Comparison of ENCODE assay signal across 13 cellular contexts in the genomic region with DNA sequence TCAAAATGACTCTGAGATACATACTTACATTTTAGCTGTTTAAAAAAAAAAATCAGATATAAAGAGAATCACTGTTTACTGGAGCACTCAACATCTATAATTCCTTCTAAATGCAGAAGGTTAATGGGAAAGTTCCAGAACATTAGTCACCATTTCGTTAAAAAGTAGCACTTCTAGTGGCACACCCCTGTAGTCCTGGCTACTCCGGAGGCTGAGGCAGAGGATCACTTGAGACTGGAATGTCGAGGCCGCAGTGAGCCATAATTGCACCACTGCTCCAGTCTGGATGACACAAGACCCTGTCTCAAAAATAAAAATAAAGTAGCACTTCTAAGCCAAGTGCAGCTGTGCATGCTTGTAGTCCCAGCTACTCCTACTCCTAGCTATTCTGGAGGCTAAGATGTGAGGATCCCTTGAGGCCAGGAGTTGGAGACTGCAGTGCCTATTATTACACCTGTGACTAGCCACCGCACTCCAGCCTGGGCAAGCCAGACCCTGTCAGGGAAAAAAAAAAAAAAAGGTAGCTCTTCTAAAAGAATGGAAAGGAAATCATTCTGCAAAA. TPM values are rescaled to one million over a fixed set of nuclear protein-coding genes. Genes with fewer than 3 reads are reported as not detected.
DNase-seq lines count a peak whose midpoint lies in the region; ATAC-seq, FAIRE-seq and TF ChIP-seq lines count a peak whose summit lies in the region.
"Had no signal": no experiment of that assay in that cellular context is flagged by ENCODE, and none has a peak within 500 bp of the region (broad histone marks: within the 10 kb centered on the region; RNA-seq: fewer than 3 reads in every experiment).

No MANE protein-coding gene starts in this region.

- peak overlapping the region; percentile 89 for H3K4me3 Mint-ChIP-seq in CD4-positive, alpha-beta T cell
- H3K4me3 Mint-ChIP-seq in naive thymus-derived CD4-positive, alpha-beta T cell = peak overlapping the region; percentile 80 to 93 (median 87)

- H3K27ac ChIP-seq in CD4-positive, alpha-beta T cell (ENCODE audit: low read depth, low read length) = no peak overlapping the region
- H3K27ac ChIP-seq in HCT116 (ENCODE audit: low read depth, low read length) = no peak overlapping the region
- peak overlapping the region; percentile 65 for H3K27ac ChIP-seq in naive thymus-derived CD4-positive, alpha-beta T cell (ENCODE audit: low read depth, low read length)
- H3K27ac ChIP-seq: foreskin keratinocyte had no signal

- H3K4me1 Mint-ChIP-seq in CD4-positive, alpha-beta T cell (ENCODE audit: low read depth) = peaks cover 33% of the 10 kb centered on the region
- peaks cover 20 to 37% (median 28%) of the 10 kb centered on the region in 7 donors for H3K4me1 Mint-ChIP-seq in naive thymus-derived CD4-positive, alpha-beta T cell

- DNase-seq in CD4-positive, alpha-beta T cell = no peak
- no peak for DNase-seq in HCT116 (ENCODE audit: low read depth, low spot score)
- peak; percentile 28 for DNase-seq in astrocyte of the hippocampus (ENCODE audit: low read depth, low spot score)
- no peak for DNase-seq in naive thymus-derived CD4-positive, alpha-beta T cell
- no peak for DNase-seq in DMS153 treated with DMSO at 0.1 percent for 48 hours (lab: John Stamatoyannopoulos, UW; ENCODE audit: unreplicated experiment)
- no peak for DNase-seq in NCI-H187 treated with DMSO at 0.1 percent for 48 hours (lab: John Stamatoyannopoulos, UW)
- DNase-seq in GM19239 (ENCODE audit: insufficient read length, low spot score) = no peak
- DNase-seq: foreskin keratinocyte, GDM1, NCI-H1694 had no signal

- no peak overlapping the region for H3K4me3 ChIP-seq in HCT116 (replicated peaks in 1 of 2; ENCODE audit: low read depth in 1 of 2, low read length in 2 of 2)
- H3K4me3 ChIP-seq in naive thymus-derived CD4-positive, alpha-beta T cell (ENCODE audit: low read length) = peak overlapping the region; percentile 77

- POLR2A ChIA-PET in CD4-positive, alpha-beta T cell (lab: Charles Lee) = interaction anchor here (1.1 to 2.8 kb wide), 5 partner anchors 17 to 684 kb away, joined by 3 to 68 read pairs (median 16); partner anchors contain the start of genes BTAF1 and TNKS2
- POLR2A ChIA-PET in HCT116 (lab: Charles Lee) = no interaction called here
- POLR2A ChIA-PET in naive thymus-derived CD4-positive, alpha-beta T cell (lab: Charles Lee) = interaction anchor here (0.6 to 3.1 kb wide), 4 partner anchors 14 to 149 kb away, joined by 4 to 61 read pairs (median 18); partner anchors contain the start of genes BTAF1 and TNKS2

- TF ChIP-seq CTCF in CD4-positive, alpha-beta T cell (IDR thresholded peaks at IDR 0.05) = no peak
- TF ChIP-seq CTCF in HCT116 (IDR thresholded peaks at IDR 0.05 in 2 of 3, conservative IDR thresholded peaks at IDR 0.05 in 1 of 3; ENCODE audit: borderline replicate concordance in 1 of 3, insufficient read depth in 1 of 3, low read depth in 2 of 3, low read length in 2 of 3) = no peak

- no peak for ATAC-seq in CD4-positive, alpha-beta T cell (ENCODE audit: poor library complexity)
- ATAC-seq in HCT116 (no peak), GM21723 (IDR thresholded peaks at IDR 0.05; ENCODE audit: unreplicated experiment) (no peak)
- no peak for ATAC-seq in naive thymus-derived CD4-positive, alpha-beta T cell
- ATAC-seq: activated CD4-positive, CD25-positive, alpha-beta regulatory T cell treated with anti-CD3 and anti-CD28 coated beads, Interleukin-2, amount 50 U/mL, for 24 hours; foreskin keratinocyte had no signal

- RAD21 ChIA-PET in HCT116 (lab: Charles Lee; ENCODE audit: low non-redundant PET in 1 of 2, low total read pairs in 2 of 2, uncharacterized antibody in 2 of 2, unreplicated experiment in 2 of 2) = no interaction called here

- H3K27me3 Mint-ChIP-seq in CD4-positive, alpha-beta T cell = no peaks in the 10 kb centered on the region
- H3K27me3 Mint-ChIP-seq in naive thymus-derived CD4-positive, alpha-beta T cell = peaks cover 0 to 3% (median 0%) of the 10 kb centered on the region in 5 donors

- no peaks in the 10 kb centered on the region for H3K36me3 ChIP-seq in HCT116 (ENCODE audit: control insufficient read depth in 1 of 2, insufficient read depth in 2 of 2, low read length in 2 of 2)
- H3K36me3 ChIP-seq in naive thymus-derived CD4-positive, alpha-beta T cell (ENCODE audit: control insufficient read depth in 2 of 3, insufficient read depth in 3 of 3, low read length in 3 of 3) = no peaks in the 10 kb centered on the region

- no peak overlapping the region for H2AFZ ChIP-seq in HCT116 (ENCODE audit: low read depth, low read length, poor library complexity, severe bottlenecking)

- no TSS peak for BruUV-seq in HCT116 (replicated peaks; lab: Mats Ljungman, UMichigan)

- FAIRE-seq in GM19239 (lab: Jason Lieb, UNC) = no peak
- FAIRE-seq: RCC 7860 had no signal

- H3K9me3 Mint-ChIP-seq in CD4-positive, alpha-beta T cell = no peaks in the 10 kb centered on the region
- peaks cover 0 to 2% (median 0%) of the 10 kb centered on the region in 11 donors for H3K9me3 Mint-ChIP-seq in naive thymus-derived CD4-positive, alpha-beta T cell

- intact Hi-C loops in CD4-positive, alpha-beta T cell (cut with DNase I, micrococcal nuclease) = loop anchor here in 1 of 2 experiments (5.0 to 10.0 kb wide), 3 partner anchors 272 to 495 kb away; partner anchors contain the start of genes CPEB3, HECTD2, MARCHF5 and PPP1R3C
- intact Hi-C loops in HCT116 (cut with micrococcal nuclease) = no loop called here
- intact Hi-C loops in naive thymus-derived CD4-positive, alpha-beta T cell (cut with micrococcal nuclease) = loop anchor here (5.0 kb wide), 6 partner anchors 385 to 1035 kb away; partner anchors contain the start of genes CPEB3 (in 1 of the 2), EXOC6 (in 1 of the 2), KIF11 (in 1 of the 2) and MARCHF5 (in 1 of the 2)

- no peaks in the 10 kb centered on the region for H3K27me3 ChIP-seq in CD4-positive, alpha-beta T cell (ENCODE audit: control insufficient read depth, insufficient read depth, low read length)
- H3K27me3 ChIP-seq in HCT116 (ENCODE audit: insufficient read depth, low read length) = no peaks in the 10 kb centered on the region
- H3K27me3 ChIP-seq in naive thymus-derived CD4-positive, alpha-beta T cell (ENCODE audit: control insufficient read depth in 2 of 2, insufficient read depth in 2 of 2, low read length in 2 of 2) = no peaks in the 10 kb centered on the region
- H3K27me3 ChIP-seq: foreskin keratinocyte had no signal

- H3K79me2 ChIP-seq in HCT116 (ENCODE audit: insufficient read depth, low read length) = no peaks in the 10 kb centered on the region

- peaks cover 14% of the 10 kb centered on the region for H3K36me3 Mint-ChIP-seq in CD4-positive, alpha-beta T cell (ENCODE audit: low read depth)
- peaks cover 0 to 5% (median 0%) of the 10 kb centered on the region in 5 donors for H3K36me3 Mint-ChIP-seq in naive thymus-derived CD4-positive, alpha-beta T cell

- peak overlapping the region; percentile 71 for H3K27ac Mint-ChIP-seq in CD4-positive, alpha-beta T cell
- H3K27ac Mint-ChIP-seq in naive thymus-derived CD4-positive, alpha-beta T cell = peak overlapping the region in 8 of 9 donors; percentile 26 to 92 (median 69)

- H3K9ac ChIP-seq in HCT116 (ENCODE audit: low read length) = no peak overlapping the region

- no peaks in the 10 kb centered on the region for H4K20me1 ChIP-seq in HCT116 (ENCODE audit: insufficient read depth)

- no peaks in the 10 kb centered on the region for H3K9me2 ChIP-seq in HCT116 (ENCODE audit: insufficient read depth)

- peak overlapping the region; percentile 100; the same call in 1 of the 2 replicates for H3K4me2 ChIP-seq in HCT116 (ENCODE audit: low read length)

- TF ChIP-seq RAD21 in HCT116 (IDR thresholded peaks at IDR 0.05; ENCODE audit: low read depth) = no peak

- no peak for TF ChIP-seq POLR2A in HCT116 (IDR thresholded peaks at IDR 0.05; ENCODE audit: borderline replicate concordance, extremely low read depth, insufficient read depth, insufficient read length)

- H3K4me1 ChIP-seq in HCT116 (ENCODE audit: control insufficient read depth in 1 of 2, insufficient read depth in 2 of 2, low read length in 2 of 2) = peaks cover 15 to 29% of the 10 kb centered on the region in 2 experiments
- peaks cover 0 to 16% of the 10 kb centered on the region in 2 donors for H3K4me1 ChIP-seq in naive thymus-derived CD4-positive, alpha-beta T cell (ENCODE audit: control insufficient read depth in 2 of 2, insufficient read depth in 2 of 2, low read length in 2 of 2)

- CTCF ChIA-PET in CD4-positive, alpha-beta T cell (lab: Charles Lee) = interaction anchor here (0.8 to 2.7 kb wide), 3 partner anchors 16 to 148 kb away, joined by 3 to 24 read pairs (median 12); partner anchors contain the start of gene BTAF1
- CTCF ChIA-PET in HCT116 (lab: Charles Lee) = interaction anchor here (3.1 kb wide), 1 partner anchor 148 kb away, joined by 18 read pairs; no protein-coding TSS in a partner anchor
- CTCF ChIA-PET in naive thymus-derived CD4-positive, alpha-beta T cell (lab: Charles Lee) = interaction anchor here (1.1 to 1.2 kb wide), 2 partner anchors 15 to 109 kb away, joined by 3 read pairs; partner anchors contain the start of gene TNKS2

- H3K9me3 ChIP-seq in CD4-positive, alpha-beta T cell (ENCODE audit: control insufficient read depth, low read length) = no peaks in the 10 kb centered on the region
- H3K9me3 ChIP-seq in HCT116 (ENCODE audit: control insufficient read depth in 1 of 2, insufficient read depth in 1 of 2, low read depth in 1 of 2, low read length in 2 of 2) = no peaks in the 10 kb centered on the region
- no peaks in the 10 kb centered on the region for H3K9me3 ChIP-seq in naive thymus-derived CD4-positive, alpha-beta T cell (ENCODE audit: control insufficient read depth in 2 of 3, low read length in 3 of 3)

TF ChIP-seq in HCT116, 20 proteins besides CTCF, POLR2A, EP300 and RAD21 (continues in another document):
- TF ChIP-seq, protein P1, sequence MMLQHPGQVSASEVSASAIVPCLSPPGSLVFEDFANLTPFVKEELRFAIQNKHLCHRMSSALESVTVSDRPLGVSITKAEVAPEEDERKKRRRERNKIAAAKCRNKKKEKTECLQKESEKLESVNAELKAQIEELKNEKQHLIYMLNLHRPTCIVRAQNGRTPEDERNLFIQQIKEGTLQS (IDR thresholded peaks at IDR 0.05) = no peak
- TF ChIP-seq POLR2AphosphoS5 (IDR thresholded peaks at IDR 0.05; ENCODE audit: low read depth, low read length) = no peak
- TF ChIP-seq JUND (IDR thresholded peaks at IDR 0.05) = no peak
- TF ChIP-seq SRF (IDR thresholded peaks at IDR 0.05; ENCODE audit: low read depth) = no peak
- no peak for TF ChIP-seq YY1 (IDR thresholded peaks at IDR 0.05; ENCODE audit: extremely low read depth, insufficient replicate concordance, low read depth, low read length)
- no peak for TF ChIP-seq ZFX (IDR thresholded peaks at IDR 0.05)

RNA-seq across cellular contexts. Expression of gene FGFBP3, which starts 2.2 kb away (rescaled TPM):
- total RNA-seq in CD4-positive, alpha-beta T cell = 1 to 10 TPM; 1.4 to 1.5 TPM
- 1.2 TPM for total RNA-seq in HCT116 (2021; ENCODE audit: unreplicated experiment)
- polyA plus RNA-seq in HCT116 (2012) = 0.37 and 0.56 TPM in 2 replicates
- 1 to 10 TPM; 1.1 to 7.7 (median 2.1) TPM for total RNA-seq in naive thymus-derived CD4-positive, alpha-beta T cell
- polyA plus RNA-seq in naive thymus-derived CD4-positive, alpha-beta T cell = 1 to 10 TPM; 1.8 to 2.5 TPM

RNA-seq across cellular contexts. Expression of gene BTAF1, which starts 16.5 kb away (rescaled TPM):
- 10 to 100 TPM; 80.8 to 85.8 TPM for total RNA-seq in CD4-positive, alpha-beta T cell
- total RNA-seq in HCT116 (2021; ENCODE audit: unreplicated experiment) = 42.5 TPM
- 21.8 and 25.8 TPM in 2 replicates for polyA plus RNA-seq in HCT116 (2012)
- 10 to 100 TPM; 55.7 to 84.8 (median 78.5) TPM for total RNA-seq in naive thymus-derived CD4-positive, alpha-beta T cell
- polyA plus RNA-seq in naive thymus-derived CD4-positive, alpha-beta T cell = 10 to 100 TPM in 1 of 2 donors, 1 to 10 TPM in 1; 6.9 to 11.9 TPM
